In genomic region chr6:108363756-108364356, GRCh38 we compare ENCODE assay signal across 16 cellular contexts.
A peak's percentile ranks its signal among the peaks of the same experiment; 100 is the strongest.
DNase-seq lines count a peak whose midpoint lies in the region; ATAC-seq and TF ChIP-seq lines count a peak whose summit lies in the region.
"Had no signal": no experiment of that assay in that cellular context is flagged by ENCODE, and none has a peak within 500 bp of the region (broad histone marks: within the 10 kb centered on the region; RNA-seq: fewer than 3 reads in every experiment).

No MANE protein-coding gene starts in this region.

- peaks cover under 1% of the 10 kb centered on the region for H3K27me3 Mint-ChIP-seq in brain
- H3K27me3 Mint-ChIP-seq: activated CD4-positive, alpha-beta memory T cell treated with anti-CD3 and anti-CD28 coated beads, Interleukin-2, amount 10 ng/mL, durations not matched to agents 7 days and 5 days; B cell had no signal

- ATAC-seq in HG02938 (IDR thresholded peaks at IDR 0.05; ENCODE audit: unreplicated experiment), result no peak

- no peaks in the 10 kb centered on the region for H3K27me3 ChIP-seq in neuron (ENCODE audit: insufficient read depth, low read length)

- H3K9me3 ChIP-seq in neuron (ENCODE audit: low read length), result no peaks in the 10 kb centered on the region

- DNase-seq in GM12865 (ENCODE audit: low read depth) (peak; percentile 16), NCI-H2227 treated with DMSO at 0.1 percent for 48 hours (lab: John Stamatoyannopoulos, UW) (peak; percentile 20), NCI-H1105 treated with DMSO at 0.1 percent for 48 hours (lab: John Stamatoyannopoulos, UW) (no peak), NCI-H69 (lab: John Stamatoyannopoulos, UW) (no peak), NCI-H524 treated with DMSO at 0.1 percent for 48 hours (lab: John Stamatoyannopoulos, UW) (no peak)
- DNase-seq: activated CD4-positive, alpha-beta memory T cell treated with anti-CD3 and anti-CD28 coated beads, Interleukin-2, amount 10 ng/mL, durations not matched to agents 7 days and 5 days; NCI-H1930; NCI-H774; Right ventricle myocardium superior; T1000 had no signal

- peaks cover 40% of the 10 kb centered on the region for H3K4me1 ChIP-seq in neuron (ENCODE audit: insufficient read depth, low read length)

- H3K4me3 Mint-ChIP-seq in brain, result peak overlapping the region; percentile 22 to 79 (median 66)
- H3K4me3 Mint-ChIP-seq: activated CD4-positive, alpha-beta memory T cell treated with anti-CD3 and anti-CD28 coated beads, Interleukin-2, amount 10 ng/mL, durations not matched to agents 7 days and 5 days; B cell had no signal

- H3K27ac Mint-ChIP-seq in brain, result peak overlapping the region; percentile 4 to 86 (median 46)
- H3K27ac Mint-ChIP-seq: activated CD4-positive, alpha-beta memory T cell treated with anti-CD3 and anti-CD28 coated beads, Interleukin-2, amount 10 ng/mL, durations not matched to agents 7 days and 5 days; activated T-helper 2 cell treated with anti-CD3 and anti-CD28 coated beads, Interferon-gamma antibody, Interleukin-2, Interleukin-4, amounts not matched to agents 10 μg/mL and 5 μg/mL and 100 μg/mL, durations not matched to agents 14 hours and 24 hours and 36 hours; B cell had no signal

- H3K36me3 Mint-ChIP-seq in brain, result peaks cover 5% of the 10 kb centered on the region

- no peak for TF ChIP-seq CTCF in GM12865 (IDR thresholded peaks at IDR 0.05; ENCODE audit: insufficient read depth, low read depth, low read length, missing control alignments)
- TF ChIP-seq CTCF in brain (conservative IDR thresholded peaks at IDR 0.05), result no peak

- no peak overlapping the region for H3K4me3 ChIP-seq in GM12865 (ENCODE audit: low read depth, low read length)
- H3K4me3 ChIP-seq in neuron (ENCODE audit: low read length), result peak overlapping the region; percentile 12
- H3K4me3 ChIP-seq: lung had no signal

- H3K36me3 ChIP-seq in neuron (ENCODE audit: insufficient read depth, low read length), result no peaks in the 10 kb centered on the region

- H3K4me1 Mint-ChIP-seq in brain, result peaks cover 32% of the 10 kb centered on the region
- H3K4me1 Mint-ChIP-seq: activated CD4-positive, alpha-beta memory T cell treated with anti-CD3 and anti-CD28 coated beads, Interleukin-2, amount 10 ng/mL, durations not matched to agents 7 days and 5 days had no signal

- H2AFZ ChIP-seq in neuron (ENCODE audit: low read depth, low read length), result peak overlapping the region; percentile 8

- H3K9me3 Mint-ChIP-seq in brain, result no peaks in the 10 kb centered on the region
- H3K9me3 Mint-ChIP-seq: activated CD4-positive, alpha-beta memory T cell treated with anti-CD3 and anti-CD28 coated beads, Interleukin-2, amount 10 ng/mL, durations not matched to agents 7 days and 5 days; activated T-helper 2 cell treated with anti-CD3 and anti-CD28 coated beads, Interferon-gamma antibody, Interleukin-2, Interleukin-4, amounts not matched to agents 10 μg/mL and 5 μg/mL and 100 μg/mL, durations not matched to agents 14 hours and 24 hours and 36 hours had no signal

Comparison
In these comparisons a context has a peak if more than half of its experiments do, and no peak if none do; other contexts are left out.
1. DNase-seq: peak in GM12865 (single experiment) and NCI-H2227 treated with DMSO at 0.1 percent for 48 hours (single experiment); none in NCI-H1105 treated with DMSO at 0.1 percent for 48 hours (single experiment), NCI-H69 (single experiment) and NCI-H524 treated with DMSO at 0.1 percent for 48 hours (single experiment).